Comparison of ENCODE assay signal across 15 cellular contexts in the genomic region with DNA sequence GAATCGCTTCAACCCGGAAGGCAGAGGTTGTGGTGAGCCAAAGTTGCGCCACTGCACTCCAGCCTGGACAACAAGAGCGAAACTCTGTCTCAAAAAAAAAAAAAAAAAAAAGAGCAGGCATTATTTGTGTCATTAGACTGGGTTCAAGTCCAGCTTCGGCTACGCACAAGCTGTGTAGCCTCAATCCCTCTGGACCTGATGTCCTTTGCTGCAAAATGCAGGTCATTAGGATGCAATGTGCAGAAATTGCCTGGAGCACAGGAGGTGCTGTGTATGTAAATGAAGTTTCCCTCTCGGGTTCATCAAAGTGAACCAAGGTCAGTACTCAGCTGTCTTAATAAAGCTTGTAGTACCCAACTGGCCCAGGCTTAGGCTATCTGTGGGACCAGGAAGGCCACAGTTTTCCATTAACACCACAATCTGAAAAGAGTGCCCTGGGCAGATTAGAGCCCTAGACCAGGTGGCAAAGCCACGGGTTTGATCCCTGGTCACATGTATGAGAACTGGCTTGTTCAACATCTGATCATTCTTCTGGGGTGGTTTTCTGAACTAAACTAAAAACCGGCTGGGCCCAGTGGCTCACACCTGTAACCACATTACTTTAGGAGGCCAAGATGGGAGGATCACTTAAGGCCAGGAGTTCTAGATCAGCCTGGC.
DNase-seq lines count a peak whose midpoint lies in the region; ATAC-seq, FAIRE-seq and TF ChIP-seq lines count a peak whose summit lies in the region.
"Had no signal": no experiment of that assay in that cellular context is flagged by ENCODE, and none has a peak within 500 bp of the region (broad histone marks: within the 10 kb centered on the region; RNA-seq: fewer than 3 reads in every experiment).

No MANE protein-coding gene starts in this region.

- CTCF ChIA-PET in HepG2 (lab: Yijun Ruan, JAX; ENCODE audit: low intra/inter-chr PET ratio, low total read pairs) = no interaction called here
- CTCF ChIA-PET in PC-3 (lab: Charles Lee) = interaction anchor here (1.4 kb wide), 1 partner anchor 448 kb away, joined by 3 read pairs; no protein-coding TSS in a partner anchor

- H3K9me3 Mint-ChIP-seq in stimulated activated memory B cell treated with anti-CD40 and anti-IgM and Interleukin-4, amounts not matched to agents 10 μg/mL and 1 μg/mL and 100 μg/mL, for 72 hours = no peaks in the 10 kb centered on the region
- H3K9me3 Mint-ChIP-seq: H9 had no signal

- H3K79me2 ChIP-seq in HepG2 (ENCODE audit: insufficient read depth, low read length) (no peaks in the 10 kb centered on the region), PC-3 (ENCODE audit: low read length) (no peaks in the 10 kb centered on the region), hepatocyte (no peaks in the 10 kb centered on the region)

- TF ChIP-seq CTCF in HepG2 (CRISPR knock-in tag; IDR thresholded peaks at IDR 0.05) (no peak), right lobe of liver (IDR thresholded peaks at IDR 0.05) (no peak), PC-3 (conservative IDR thresholded peaks at IDR 0.05; ENCODE audit: low read depth, low read length) (no peak), hepatocyte (IDR thresholded peaks at IDR 0.05; ENCODE audit: poor library complexity) (no peak)

- FAIRE-seq in HepG2 (lab: Jason Lieb, UNC) = no peak
- FAIRE-seq: A204.1 had no signal

- no peak; a peak in 1 of 4 replicates for TF ChIP-seq POLR2A in HepG2 (IDR thresholded peaks at IDR 0.05; ENCODE audit: insufficient read depth in 1 of 2, low read depth in 2 of 2, low read length in 2 of 2)
- TF ChIP-seq POLR2A in right lobe of liver (IDR thresholded peaks at IDR 0.05) = no peak

- H3K4me3 ChIP-seq in HepG2 (replicated peaks in 1 of 3; ENCODE audit: insufficient read depth in 1 of 3, low read depth in 2 of 3, low read length in 3 of 3) = peak overlapping the region in 1 of 3 experiments; percentile 22; a peak in 2 of 6 replicates
- no peak overlapping the region for H3K4me3 ChIP-seq in right lobe of liver
- no peak overlapping the region for H3K4me3 ChIP-seq in PC-3 (ENCODE audit: low read length)
- no peak overlapping the region for H3K4me3 ChIP-seq in hepatocyte

- 31% methylated on average over 9 of the region's 9 CpGs for WGBS in HepG2 (ENCODE audit: low lambda C conversion rate)
- 68% methylated on average over 5 of the region's 9 CpGs for WGBS in right lobe of liver (ENCODE audit: insufficient coverage, low coverage, low lambda C conversion rate, missing lambda C conversion rate)
- 88% methylated on average over 9 of the region's 9 CpGs for WGBS in hepatocyte (ENCODE audit: low lambda C conversion rate, missing lambda C conversion rate)

- BruUV-seq in HepG2 (replicated peaks; lab: Mats Ljungman, UMichigan) (TSS peak; percentile 100), PC-3 (replicated peaks; lab: Mats Ljungman, UMichigan) (TSS peak; percentile 97)

- H3K9ac ChIP-seq in HepG2 (ENCODE audit: insufficient read depth, low read depth, low read length) (peak overlapping the region; percentile 2; the same call in 1 of the 2 replicates), PC-3 (ENCODE audit: low read length) (peak overlapping the region; percentile 36)
- H3K9ac ChIP-seq: SK-N-SH had no signal

- H3K27ac Mint-ChIP-seq in stimulated activated memory B cell treated with anti-CD40 and anti-IgM and Interleukin-4, amounts not matched to agents 10 μg/mL and 1 μg/mL and 100 μg/mL, for 72 hours = no peak overlapping the region

- H3K4me1 ChIP-seq in HepG2 (ENCODE audit: insufficient read depth, low read length) (peaks cover 66% of the 10 kb centered on the region), right lobe of liver (peaks cover 0 to 8% (median 0%) of the 10 kb centered on the region in 4 donors), PC-3 (ENCODE audit: insufficient read depth, low read length) (peaks cover 63% of the 10 kb centered on the region), hepatocyte (ENCODE audit: insufficient read depth) (peaks cover 3% of the 10 kb centered on the region)

- POLR2A ChIA-PET in HepG2 (lab: Yijun Ruan, JAX) = interaction anchor here (1.0 to 4.3 kb wide), 9 partner anchors 14 to 183 kb away, joined by 3 to 22 read pairs (median 4); partner anchors contain the start of gene ZMYND8
- POLR2A ChIA-PET in PC-3 (lab: Charles Lee; ENCODE audit: unreplicated experiment) = interaction anchor here (0.5 kb wide), 1 partner anchor 158 kb away, joined by 4 read pairs; no protein-coding TSS in a partner anchor

- peak; percentile 0; the same call in 2 of the 3 replicates for ATAC-seq in HepG2
- no peak for ATAC-seq in right lobe of liver
- ATAC-seq in PC-3 = no peak
- ATAC-seq in stimulated activated memory B cell treated with anti-CD40 and anti-IgM and Interleukin-4, amounts not matched to agents 10 μg/mL and 1 μg/mL and 100 μg/mL, for 72 hours = no peak
- ATAC-seq: Right ventricle myocardium inferior had no signal

- DNase-seq in HepG2 (ENCODE audit: low spot score) (peak; percentile 41), right lobe of liver (no peak), PC-3 (no peak), hepatocyte (ENCODE audit: low spot score) (no peak)
- DNase-seq in activated CD4-positive, alpha-beta T cell treated with anti-CD3 and anti-CD28 coated beads, Interleukin-2, amount 50 U/mL, for 4 hours = no peak
- no peak for DNase-seq in activated CD4-positive, alpha-beta T cell treated with anti-CD3 and anti-CD28 coated beads, Interleukin-2, amount 50 U/mL, for 48 hours
- no peak for DNase-seq in NK-92 treated with Interleukin-12 subunit alpha and Interleukin-12 subunit beta, amount 100 ng/mL, for 24 hours (lab: John Stamatoyannopoulos, UW)
- DNase-seq: H9, NCI-H146, NCI-H2107, NCI-H226, SK-N-SH had no signal

- H3K9me2 ChIP-seq in PC-3 (replicated peaks; ENCODE audit: low read length) = no peaks in the 10 kb centered on the region
- no peaks in the 10 kb centered on the region for H3K9me2 ChIP-seq in hepatocyte (replicated peaks; ENCODE audit: insufficient read depth)
- H3K9me2 ChIP-seq: SK-N-SH had no signal

- H3K4me1 Mint-ChIP-seq in stimulated activated memory B cell treated with anti-CD40 and anti-IgM and Interleukin-4, amounts not matched to agents 10 μg/mL and 1 μg/mL and 100 μg/mL, for 72 hours = peaks cover 16% of the 10 kb centered on the region

- intact Hi-C loops in HepG2 (cut with micrococcal nuclease; ENCODE audit: unreplicated experiment) = no loop called here
- intact Hi-C loops in right lobe of liver (cut with DNase I) = loop anchor here (10.0 kb wide), 2 partner anchors 54 to 184 kb away; no protein-coding TSS in a partner anchor
- intact Hi-C loops in PC-3 (cut with micrococcal nuclease) = no loop called here

- H3K9me3 ChIP-seq in HepG2 (ENCODE audit: low read length) (no peaks in the 10 kb centered on the region), right lobe of liver (no peaks in the 10 kb centered on the region), PC-3 (ENCODE audit: low read length) (no peaks in the 10 kb centered on the region), hepatocyte (ENCODE audit: low read depth) (no peaks in the 10 kb centered on the region)
- H3K9me3 ChIP-seq: SK-N-SH had no signal

- TF ChIP-seq RAD21 in HepG2 (CRISPR knock-in tag; IDR thresholded peaks at IDR 0.05) = no peak

- no peaks in the 10 kb centered on the region for H3K36me3 Mint-ChIP-seq in stimulated activated memory B cell treated with anti-CD40 and anti-IgM and Interleukin-4, amounts not matched to agents 10 μg/mL and 1 μg/mL and 100 μg/mL, for 72 hours

- H3K27me3 ChIP-seq in HepG2 (ENCODE audit: control insufficient read depth in 1 of 2, insufficient read depth in 2 of 2, low read length in 2 of 2) (no peaks in the 10 kb centered on the region; a peak in 1 of 5 replicates), right lobe of liver (no peaks in the 10 kb centered on the region), PC-3 (ENCODE audit: low read length) (no peaks in the 10 kb centered on the region), hepatocyte (no peaks in the 10 kb centered on the region)

- H3K27me3 Mint-ChIP-seq in stimulated activated memory B cell treated with anti-CD40 and anti-IgM and Interleukin-4, amounts not matched to agents 10 μg/mL and 1 μg/mL and 100 μg/mL, for 72 hours = no peaks in the 10 kb centered on the region

- H3K36me3 ChIP-seq in HepG2 (replicated peaks in 1 of 2; ENCODE audit: control insufficient read depth in 1 of 2, insufficient read depth in 2 of 2, low read length in 2 of 2) = no peaks in the 10 kb centered on the region
- no peaks in the 10 kb centered on the region for H3K36me3 ChIP-seq in right lobe of liver
- no peaks in the 10 kb centered on the region for H3K36me3 ChIP-seq in PC-3 (ENCODE audit: low read depth, low read length)
- no peaks in the 10 kb centered on the region for H3K36me3 ChIP-seq in hepatocyte (replicated peaks; ENCODE audit: insufficient read depth, low read depth)

- H2AFZ ChIP-seq in HepG2 (ENCODE audit: low read length) = no peak overlapping the region
- H2AFZ ChIP-seq in PC-3 (ENCODE audit: low read length) = no peak overlapping the region
- no peak overlapping the region for H2AFZ ChIP-seq in hepatocyte

- no peaks in the 10 kb centered on the region for H4K20me1 ChIP-seq in HepG2 (ENCODE audit: insufficient read depth, low read length)
- H4K20me1 ChIP-seq in PC-3 (ENCODE audit: low read length) = no peaks in the 10 kb centered on the region
- no peaks in the 10 kb centered on the region for H4K20me1 ChIP-seq in hepatocyte (ENCODE audit: insufficient read depth, poor library complexity, severe bottlenecking)

- in situ Hi-C loops in HepG2 (cut with HindIII; ENCODE audit: extremely low pct_ligation_motif_present, low pct_unique_long_range_greater_than_20kb) = no loop called here

- no peak for TF ChIP-seq EP300 in HepG2 (IDR thresholded peaks at IDR 0.05; ENCODE audit: low read depth in 2 of 2, low read length in 2 of 2)
- TF ChIP-seq EP300 in HepG2 (CRISPR knock-in tag; IDR thresholded peaks at IDR 0.05; ENCODE audit: borderline replicate concordance) = no peak

- H3K27ac ChIP-seq in HepG2 (ENCODE audit: extremely low read length, insufficient read depth, low read length) (peak overlapping the region; percentile 59), right lobe of liver (peak overlapping the region in 1 of 3 donors; percentile 52), PC-3 (ENCODE audit: low read length) (peak overlapping the region; percentile 80), hepatocyte (peak overlapping the region; percentile 65)

- H3K4me3 Mint-ChIP-seq in stimulated activated memory B cell treated with anti-CD40 and anti-IgM and Interleukin-4, amounts not matched to agents 10 μg/mL and 1 μg/mL and 100 μg/mL, for 72 hours = no peak overlapping the region
- H3K4me3 Mint-ChIP-seq: H9 had no signal

- peaks cover 7% of the 10 kb centered on the region for H3F3A ChIP-seq in PC-3 (ENCODE audit: low read length, unreplicated experiment)

- peak overlapping the region; percentile 54 for H3K4me2 ChIP-seq in HepG2 (ENCODE audit: low read depth, low read length)
- H3K4me2 ChIP-seq in PC-3 (ENCODE audit: low read length) = peak overlapping the region; percentile 30; the same call in 1 of the 2 replicates
- H3K4me2 ChIP-seq in hepatocyte = no peak overlapping the region
- H3K4me2 ChIP-seq: SK-N-SH had no signal

TF ChIP-seq in HepG2, 621 proteins besides CTCF, POLR2A, EP300 and RAD21 (continues in another document):
- TF ChIP-seq ZNF878 (CRISPR knock-in tag; IDR thresholded peaks at IDR 0.05) (peak; percentile 43; the same call in 1 of the 2 replicates), KMT2A (CRISPR knock-in tag; IDR thresholded peaks at IDR 0.05) (0 out of 2 replicates have a peak, but pooled peaks have one; percentile 15), MEIS1 (CRISPR knock-in tag; IDR thresholded peaks at IDR 0.05; ENCODE audit: borderline replicate concordance) (0 out of 2 replicates have a peak, but pooled peaks have one; percentile 11)

Comparison
In these comparisons a context has a peak if more than half of its experiments do, and no peak if none do; other contexts are left out.
1. intact Hi-C loops: an anchor here in right lobe of liver (10.0 kb wide); none called in HepG2 and PC-3.